ENCODE assay signal across 1 cellular context in the genomic region with DNA sequence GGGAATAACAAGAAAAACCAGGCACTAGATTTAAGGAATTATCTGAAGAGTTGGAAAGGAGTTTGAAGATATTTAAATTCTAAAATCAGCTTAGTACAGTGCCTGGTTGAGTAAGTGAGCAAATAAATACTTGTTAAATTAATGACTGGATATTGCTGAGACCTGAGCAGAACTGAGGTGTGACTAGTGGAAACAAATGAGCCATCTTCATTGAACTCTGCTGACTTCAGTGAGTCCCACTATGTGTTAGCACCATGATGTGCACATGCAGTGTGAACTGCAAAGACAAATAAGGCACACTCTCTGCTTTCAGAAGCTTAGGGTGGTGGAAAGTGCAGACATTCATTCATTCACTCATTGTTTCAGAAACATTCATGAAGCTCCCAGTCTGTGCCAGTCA.
TF ChIP-seq lines count a peak whose summit lies in the region.

No MANE protein-coding gene starts in this region.

TF ChIP-seq in GM12878, 131 proteins besides CTCF, POLR2A, EP300 and RAD21:
- TF ChIP-seq IRF3 (IDR thresholded peaks at IDR 0.05) (no peak), SMAD1 (IDR thresholded peaks at IDR 0.05; ENCODE audit: low read depth, partially characterized antibody) (no peak), NFIC (IDR thresholded peaks at IDR 0.05; ENCODE audit: low read depth, low read length) (no peak), MTA2 (IDR thresholded peaks at IDR 0.05; ENCODE audit: low read depth) (no peak), JUND (IDR thresholded peaks at IDR 0.05; ENCODE audit: low read depth, low read length) (no peak), EZH2 (IDR thresholded peaks at IDR 0.05; ENCODE audit: borderline replicate concordance, control insufficient read depth, low read depth, low read length) (no peak), ZNF24 (IDR thresholded peaks at IDR 0.05) (peak; percentile 64; the same call in 1 of the 2 replicates)
- TF ChIP-seq, protein P1, sequence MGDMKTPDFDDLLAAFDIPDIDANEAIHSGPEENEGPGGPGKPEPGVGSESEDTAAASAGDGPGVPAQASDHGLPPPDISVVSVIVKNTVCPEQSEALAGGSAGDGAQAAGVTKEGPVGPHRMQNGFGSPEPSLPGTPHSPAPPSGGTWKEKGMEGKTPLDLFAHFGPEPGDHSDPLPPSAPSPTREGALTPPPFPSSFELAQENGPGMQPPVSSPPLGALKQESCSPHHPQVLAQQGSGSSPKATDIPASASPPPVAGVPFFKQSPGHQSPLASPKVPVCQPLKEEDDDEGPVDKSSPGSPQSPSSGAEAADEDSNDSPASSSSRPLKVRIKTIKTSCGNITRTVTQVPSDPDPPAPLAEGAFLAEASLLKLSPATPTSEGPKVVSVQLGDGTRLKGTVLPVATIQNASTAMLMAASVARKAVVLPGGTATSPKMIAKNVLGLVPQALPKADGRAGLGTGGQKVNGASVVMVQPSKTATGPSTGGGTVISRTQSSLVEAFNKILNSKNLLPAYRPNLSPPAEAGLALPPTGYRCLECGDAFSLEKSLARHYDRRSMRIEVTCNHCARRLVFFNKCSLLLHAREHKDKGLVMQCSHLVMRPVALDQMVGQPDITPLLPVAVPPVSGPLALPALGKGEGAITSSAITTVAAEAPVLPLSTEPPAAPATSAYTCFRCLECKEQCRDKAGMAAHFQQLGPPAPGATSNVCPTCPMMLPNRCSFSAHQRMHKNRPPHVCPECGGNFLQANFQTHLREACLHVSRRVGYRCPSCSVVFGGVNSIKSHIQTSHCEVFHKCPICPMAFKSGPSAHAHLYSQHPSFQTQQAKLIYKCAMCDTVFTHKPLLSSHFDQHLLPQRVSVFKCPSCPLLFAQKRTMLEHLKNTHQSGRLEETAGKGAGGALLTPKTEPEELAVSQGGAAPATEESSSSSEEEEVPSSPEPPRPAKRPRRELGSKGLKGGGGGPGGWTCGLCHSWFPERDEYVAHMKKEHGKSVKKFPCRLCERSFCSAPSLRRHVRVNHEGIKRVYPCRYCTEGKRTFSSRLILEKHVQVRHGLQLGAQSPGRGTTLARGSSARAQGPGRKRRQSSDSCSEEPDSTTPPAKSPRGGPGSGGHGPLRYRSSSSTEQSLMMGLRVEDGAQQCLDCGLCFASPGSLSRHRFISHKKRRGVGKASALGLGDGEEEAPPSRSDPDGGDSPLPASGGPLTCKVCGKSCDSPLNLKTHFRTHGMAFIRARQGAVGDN (IDR thresholded peaks at IDR 0.05), result no peak
